Comparison of ENCODE assay signal across 7 cellular contexts in genomic region chrX:41733939-41734338, GRCh38. TPM values are rescaled to one million over a fixed set of nuclear protein-coding genes. Genes with fewer than 3 reads are reported as not detected.
DNase-seq lines count a peak whose midpoint lies in the region; ATAC-seq and TF ChIP-seq lines count a peak whose summit lies in the region.

No MANE protein-coding gene starts in this region.

- no peak for TF ChIP-seq CTCF in endothelial cell (IDR thresholded peaks at IDR 0.05; ENCODE audit: unreplicated experiment)

- peak; percentile 93 for ATAC-seq in GM18861 (IDR thresholded peaks at IDR 0.05; ENCODE audit: unreplicated experiment)
- peak; percentile 98 for ATAC-seq in GM21515 (IDR thresholded peaks at IDR 0.05; ENCODE audit: unreplicated experiment)
- peak; percentile 97 for ATAC-seq in HG03460 (IDR thresholded peaks at IDR 0.05; ENCODE audit: unreplicated experiment)

- H3K36me3 Mint-ChIP-seq in endothelial cell (ENCODE audit: low read depth, unreplicated experiment) = no peaks in the 10 kb centered on the region

- no peak overlapping the region for H3K4me3 Mint-ChIP-seq in endothelial cell (ENCODE audit: unreplicated experiment)

- H3K4me1 Mint-ChIP-seq in endothelial cell (ENCODE audit: unreplicated experiment) = peaks cover 6% of the 10 kb centered on the region

- no peaks in the 10 kb centered on the region for H3K9me3 Mint-ChIP-seq in endothelial cell (ENCODE audit: unreplicated experiment)

- no peak overlapping the region for H3K27ac Mint-ChIP-seq in endothelial cell (ENCODE audit: unreplicated experiment)

- DNase-seq in inferior parietal cortex (ENCODE audit: extremely low spot score) (peak; percentile 9), HUDEP-2 (lab: John Stamatoyannopoulos, UW; ENCODE audit: unreplicated experiment in 76 of 76) (no peak), NCI-H1417 treated with DMSO at 0.1 percent for 48 hours (lab: John Stamatoyannopoulos, UW) (no peak), endothelial cell (ENCODE audit: low spot score) (no peak)

- no peaks in the 10 kb centered on the region for H3K27me3 Mint-ChIP-seq in endothelial cell (ENCODE audit: unreplicated experiment)

RNA-seq across cellular contexts. Expression of gene GPR82, which starts 10.0 kb away (rescaled TPM):
- total RNA-seq in endothelial cell (ENCODE audit: unreplicated experiment) = not detected

RNA-seq across cellular contexts. Expression of gene GPR34, which starts 45.2 kb away (rescaled TPM):
- not detected for total RNA-seq in endothelial cell (ENCODE audit: unreplicated experiment)
